In the genomic region with DNA sequence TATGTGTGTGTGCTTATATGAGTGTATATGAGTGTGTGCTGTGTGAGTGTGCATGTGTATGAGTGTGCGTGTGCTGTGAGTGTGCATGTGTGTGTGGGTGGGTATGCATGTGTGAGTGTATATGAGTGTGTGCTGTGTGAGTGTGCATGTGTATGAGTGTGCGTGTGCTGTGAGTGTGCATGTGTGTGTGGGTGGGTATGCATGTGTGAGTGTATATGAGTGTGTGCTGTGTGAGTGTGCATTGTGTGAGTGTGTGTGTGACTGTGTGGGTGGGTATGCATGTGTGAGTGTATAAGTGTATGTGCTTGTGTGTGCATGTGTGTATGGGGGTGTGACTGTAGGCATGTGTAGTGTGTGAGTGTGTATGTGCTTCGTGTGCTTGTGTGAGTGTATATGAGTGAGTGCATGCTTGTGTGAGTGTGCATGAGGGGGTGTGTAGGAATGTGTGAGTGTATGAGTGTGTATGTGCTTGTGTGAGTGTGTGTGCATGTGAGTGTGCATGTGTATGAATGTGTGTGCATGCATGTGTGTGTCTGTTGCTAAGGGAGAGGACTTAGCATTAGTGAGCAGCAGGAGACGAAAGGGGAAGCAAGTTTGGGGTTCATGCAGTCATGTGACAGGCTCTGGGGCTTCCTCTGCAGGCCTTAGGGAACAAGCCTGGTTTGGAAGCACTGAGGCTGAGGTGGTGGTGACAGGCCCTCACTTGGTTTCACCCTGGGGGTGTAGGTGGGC, we compare ENCODE assay signal across 5 cellular contexts. TPM values are rescaled to one million over a fixed set of nuclear protein-coding genes. Genes with fewer than 3 reads are reported as not detected.
"Had no signal": no experiment of that assay in that cellular context is flagged by ENCODE, and none has a peak within 500 bp of the region (broad histone marks: within the 10 kb centered on the region; RNA-seq: fewer than 3 reads in every experiment).

No MANE protein-coding gene starts in this region.

RNA-seq across cellular contexts. Expression of a gene that starts 41.0 kb away (rescaled TPM):
- total RNA-seq: cardiac muscle cell, dermis microvascular lymphatic vessel endothelial cell, left lung, mesenteric fat pad, myocyte had no signal
- polyA plus RNA-seq: cardiac muscle cell had no signal
